16 cellular contexts compared by ENCODE assay signal in genomic region chr22:31973739-31974138, GRCh38.
"Had no signal": no experiment of that assay in that cellular context is flagged by ENCODE, and none has a peak within 500 bp of the region (broad histone marks: within the 10 kb centered on the region; RNA-seq: fewer than 3 reads in every experiment).

No MANE protein-coding gene starts in this region.

- DNase-seq: activated CD4-positive, alpha-beta memory T cell treated with anti-CD3 and anti-CD28 coated beads for 36 hours; activated gamma-delta T cell treated with Interleukin-2 at 50 U/mL for 16 hours; activated naive CD8-positive, alpha-beta T cell treated with anti-CD3 and anti-CD28 coated beads for 36 hours; activated T-cell treated with anti-CD3 and anti-CD28 coated beads, Interleukin-2, amount 50 U/mL, for 72 hours; anterior cingulate cortex; gastrocnemius medialis; kidney; mammary epithelial cell; occipital lobe; stimulated activated CD4-positive, alpha-beta T cell treated with anti-CD3 and anti-CD28 coated beads, Interleukin-2, amount 100 ng/mL, for 48 hours; stimulated activated naive CD4-positive, alpha-beta T cell treated with Interleukin-2 at 50 U/mL for 16 hours; SW 1271; T-helper 9 cell; upper lobe of right lung had no signal

- H3K4me3 ChIP-seq: gastrocnemius medialis, prostate gland, upper lobe of right lung had no signal

- H3K36me3 Mint-ChIP-seq: activated CD4-positive, alpha-beta memory T cell treated with anti-CD3 and anti-CD28 coated beads for 36 hours; activated naive CD8-positive, alpha-beta T cell treated with anti-CD3 and anti-CD28 coated beads for 36 hours had no signal

- H3K4me1 ChIP-seq: prostate gland had no signal

- H3K36me3 ChIP-seq: gastrocnemius medialis, prostate gland, upper lobe of right lung had no signal

- H3K27me3 Mint-ChIP-seq: activated naive CD8-positive, alpha-beta T cell treated with anti-CD3 and anti-CD28 coated beads for 36 hours had no signal

- H3K4me3 Mint-ChIP-seq: activated CD4-positive, alpha-beta memory T cell treated with anti-CD3 and anti-CD28 coated beads for 36 hours; activated naive CD8-positive, alpha-beta T cell treated with anti-CD3 and anti-CD28 coated beads for 36 hours; activated T-cell treated with anti-CD3 and anti-CD28 coated beads, Interleukin-2, amount 50 U/mL, for 72 hours; nephron had no signal

- H3K27ac Mint-ChIP-seq: activated CD4-positive, alpha-beta memory T cell treated with anti-CD3 and anti-CD28 coated beads for 36 hours; activated T-cell treated with anti-CD3 and anti-CD28 coated beads, Interleukin-2, amount 50 U/mL, for 72 hours; nephron had no signal

- H3K9me3 Mint-ChIP-seq: activated CD4-positive, alpha-beta memory T cell treated with anti-CD3 and anti-CD28 coated beads for 36 hours; activated naive CD8-positive, alpha-beta T cell treated with anti-CD3 and anti-CD28 coated beads for 36 hours; activated T-cell treated with anti-CD3 and anti-CD28 coated beads, Interleukin-2, amount 50 U/mL, for 72 hours; nephron had no signal

- H3K9me3 ChIP-seq: gastrocnemius medialis, prostate gland, upper lobe of right lung had no signal

- ATAC-seq: activated T-cell treated with anti-CD3 and anti-CD28 coated beads, Interleukin-2, amount 50 U/mL, for 72 hours; gastrocnemius medialis; upper lobe of right lung had no signal
